14 cellular contexts compared by ENCODE assay signal in genomic region chrX:109777749-109778148, GRCh38. TPM values are rescaled to one million over a fixed set of nuclear protein-coding genes. Genes with fewer than 3 reads are reported as not detected.
DNase-seq lines count a peak whose midpoint lies in the region; ATAC-seq and TF ChIP-seq lines count a peak whose summit lies in the region.
"Had no signal": no experiment of that assay in that cellular context is flagged by ENCODE, and none has a peak within 500 bp of the region (broad histone marks: within the 10 kb centered on the region; RNA-seq: fewer than 3 reads in every experiment).

No MANE protein-coding gene starts in this region.

- no peak overlapping the region for H3K4me2 ChIP-seq in trophoblast cell (ENCODE audit: low read length)

- H2BK5ac ChIP-seq in trophoblast cell (ENCODE audit: low read depth, low read length, poor library complexity), result no peak overlapping the region

- no peak overlapping the region for H3K14ac ChIP-seq in trophoblast cell (ENCODE audit: low read length)

- H3K36me3 ChIP-seq in liver (ENCODE audit: control insufficient read depth in 4 of 4, insufficient read depth in 3 of 4, low read depth in 1 of 4, low read length in 3 of 4), result no peaks in the 10 kb centered on the region
- no peaks in the 10 kb centered on the region for H3K36me3 ChIP-seq in trophoblast cell (ENCODE audit: control insufficient read depth in 1 of 2, insufficient read depth in 2 of 2, low read length in 2 of 2)

- no peak overlapping the region for H3K4me3 ChIP-seq in LNCaP clone FGC (ENCODE audit: low read depth, low read length)
- H3K4me3 ChIP-seq in liver (ENCODE audit: low read depth in 1 of 3, low read length in 3 of 3), result no peak overlapping the region
- no peak overlapping the region for H3K4me3 ChIP-seq in trophoblast cell (ENCODE audit: low read depth, low read length)

- no peak for TF ChIP-seq CTCF in LNCaP clone FGC (IDR thresholded peaks at IDR 0.05; ENCODE audit: control insufficient read depth, extremely low read depth, insufficient read depth)
- no peak for TF ChIP-seq CTCF in liver (IDR thresholded peaks at IDR 0.05; ENCODE audit: low read depth, low read length, missing input control)

- H3K9me3 ChIP-seq in liver (ENCODE audit: control insufficient read depth in 4 of 4, low read length in 3 of 4) (no peaks in the 10 kb centered on the region), trophoblast cell (ENCODE audit: insufficient read depth, low read depth, low read length) (no peaks in the 10 kb centered on the region)

- no peak overlapping the region for H3K18ac ChIP-seq in trophoblast cell (ENCODE audit: low read length)

- no peaks in the 10 kb centered on the region for H3K4me1 ChIP-seq in liver (ENCODE audit: control insufficient read depth in 4 of 4, insufficient read depth in 4 of 4, low read length in 3 of 4)
- no peaks in the 10 kb centered on the region for H3K4me1 ChIP-seq in trophoblast cell (ENCODE audit: control insufficient read depth in 1 of 2, insufficient read depth in 2 of 2, low read length in 2 of 2)

- H2BK120ac ChIP-seq in trophoblast cell (ENCODE audit: insufficient read depth, low read length, poor library complexity), result no peak overlapping the region

- no peak overlapping the region for H2AFZ ChIP-seq in trophoblast cell (ENCODE audit: insufficient read depth, low read length, poor library complexity)

- H4K12ac ChIP-seq in trophoblast cell (ENCODE audit: low read depth, low read length), result no peak overlapping the region

- ATAC-seq in sciatic nerve, result no peak

- TF ChIP-seq RAD21 in liver (IDR thresholded peaks at IDR 0.05), result no peak

- H3K27ac ChIP-seq in liver (ENCODE audit: low read depth in 1 of 2, low read length in 2 of 2), result no peak overlapping the region
- H3K27ac ChIP-seq in trophoblast cell (ENCODE audit: low read depth, low read length), result no peak overlapping the region

- H3K79me1 ChIP-seq in trophoblast cell (ENCODE audit: low read length), result no peaks in the 10 kb centered on the region

- no peak overlapping the region for H3K23ac ChIP-seq in trophoblast cell (ENCODE audit: low read length)

- H2BK12ac ChIP-seq in trophoblast cell (ENCODE audit: low read length), result no peak overlapping the region

- no peak overlapping the region for H2AK5ac ChIP-seq in trophoblast cell (ENCODE audit: low read length)

- intact Hi-C loops in sciatic nerve (cut with DNase I), result no loop called here

- no peaks in the 10 kb centered on the region for H3K27me3 ChIP-seq in liver (ENCODE audit: control insufficient read depth in 4 of 4, insufficient read depth in 4 of 4, low read length in 3 of 4)
- H3K27me3 ChIP-seq in trophoblast cell (ENCODE audit: insufficient read depth, low read length), result no peaks in the 10 kb centered on the region

- H3K4ac ChIP-seq in trophoblast cell (ENCODE audit: low read depth, low read length), result no peak overlapping the region

- WGBS in liver, result 37% methylated on average over 4 of the region's 4 CpGs
- WGBS in trophoblast cell (ENCODE audit: extremely low coverage, insufficient coverage, insufficient read length), result no CpG with 5 or more reads among the region's 4 CpGs

- no peaks in the 10 kb centered on the region for H3K79me2 ChIP-seq in trophoblast cell (ENCODE audit: control insufficient read depth, insufficient read depth, low read length, poor library complexity)

- no peak overlapping the region for H4K91ac ChIP-seq in trophoblast cell (ENCODE audit: low read depth, low read length)

- H4K8ac ChIP-seq in trophoblast cell (ENCODE audit: low read depth, low read length), result no peak overlapping the region

- no peak overlapping the region for H3K9ac ChIP-seq in liver (ENCODE audit: low read depth in 1 of 2, low read length in 2 of 2)
- no peak overlapping the region for H3K9ac ChIP-seq in trophoblast cell (ENCODE audit: low read length)

- peak; percentile 78 for DNase-seq in DMS53 (lab: John Stamatoyannopoulos, UW)
- peak; percentile 62 for DNase-seq in LNCaP clone FGC (ENCODE audit: low read depth)
- DNase-seq in NCI-H774 (lab: John Stamatoyannopoulos, UW), result peak; percentile 47
- no peak for DNase-seq in inferior parietal cortex (ENCODE audit: extremely low spot score)
- DNase-seq in sciatic nerve (ENCODE audit: low spot score), result no peak
- DNase-seq in trophoblast cell, result no peak
- DNase-seq: C1 segment of cervical spinal cord; Calu3; CD4-positive, alpha-beta T cell; DMS 273 treated with DMSO at 0.1 percent for 48 hours; GF-D8; GOT3; H9 had no signal

TF ChIP-seq in liver, 16 proteins besides CTCF, POLR2A, EP300 and RAD21:
- TF ChIP-seq JUND (IDR thresholded peaks at IDR 0.05) (no peak), RXRA (IDR thresholded peaks at IDR 0.05) (peak in 1 of 2 donors; percentile 47), FOXA1 (IDR thresholded peaks at IDR 0.05) (no peak), HNF4A (conservative IDR thresholded peaks at IDR 0.05) (peak; percentile 9 to 32), HNF4G (IDR thresholded peaks at IDR 0.05) (no peak), TAF1 (conservative IDR thresholded peaks at IDR 0.05) (no peak), YY1 (IDR thresholded peaks at IDR 0.05) (no peak), FOXA2 (IDR thresholded peaks at IDR 0.05) (peak; percentile 59), NR2F2 (IDR thresholded peaks at IDR 0.05) (no peak), ATF3 (IDR thresholded peaks at IDR 0.05) (no peak)

RNA-seq across cellular contexts. Expression of gene ACSL4, which starts 44.7 kb away (rescaled TPM):
- 100 to 1,000 TPM in 1 of 2 donors, 10 to 100 TPM in 1; 31.1 to 928 TPM for total RNA-seq in liver
- polyA plus RNA-seq in liver, result 1 to 10 TPM; 5.3 to 8.9 TPM
- total RNA-seq in sciatic nerve, result 29.5 TPM
- polyA plus RNA-seq in trophoblast cell (2013), result 33.7 and 35.7 TPM in 2 replicates

Comparison
In these comparisons a context has a peak if more than half of its experiments do, and no peak if none do; other contexts are left out.
1. DNase-seq: peak in DMS53 (single experiment), LNCaP clone FGC (single experiment) and NCI-H774 (single experiment); none in inferior parietal cortex (single experiment), sciatic nerve (single experiment) and trophoblast cell (0 of 2).